Comparison of ENCODE assay signal across 8 cellular contexts in the genomic region with DNA sequence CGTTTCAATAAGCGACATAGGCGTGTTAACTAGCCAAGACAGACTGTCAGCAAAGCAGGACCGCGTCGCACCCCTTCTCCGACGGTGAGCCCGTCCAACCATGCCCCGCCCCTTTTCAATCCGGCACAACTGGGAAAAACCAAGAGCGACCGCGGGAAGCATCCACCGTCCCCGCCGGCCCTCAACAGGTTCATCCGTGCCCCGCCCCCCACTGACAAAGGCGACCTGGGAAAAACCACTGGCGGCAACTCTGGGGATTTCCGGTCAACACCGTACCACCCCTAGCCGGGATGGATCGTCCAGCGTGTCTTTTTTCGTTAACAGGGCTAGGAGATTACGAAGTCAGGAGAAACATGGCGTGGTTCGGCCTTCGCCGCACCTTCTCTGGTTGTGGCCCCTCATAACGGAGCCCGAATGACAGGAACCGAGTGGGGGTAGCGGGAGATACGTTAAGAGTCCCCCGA. TPM values are rescaled to one million over a fixed set of nuclear protein-coding genes. Genes with fewer than 3 reads are reported as not detected.
DNase-seq lines count a peak whose midpoint lies in the region; ATAC-seq lines count a peak whose summit lies in the region.

No MANE protein-coding gene starts in this region.

- H3K36me3 Mint-ChIP-seq in activated CD4-positive, alpha-beta memory T cell treated with anti-CD3 and anti-CD28 coated beads, Interleukin-2, amount 10 ng/mL, durations not matched to agents 7 days and 5 days (ENCODE audit: low read depth) = peaks cover 23% of the 10 kb centered on the region
- peaks cover 15% of the 10 kb centered on the region for H3K36me3 Mint-ChIP-seq in stimulated activated naive CD8-positive, alpha-beta T cell treated with anti-CD3 and anti-CD28 coated beads, Interleukin-15, Interleukin-2, amounts not matched to agents 100 ng/mL and 50 ng/mL, for 24 hours (ENCODE audit: low read depth)

- no peaks in the 10 kb centered on the region for H3K9me3 ChIP-seq in endocrine pancreas (ENCODE audit: control insufficient read depth, low read length)

- H3K9me3 Mint-ChIP-seq in activated CD4-positive, alpha-beta memory T cell treated with anti-CD3 and anti-CD28 coated beads, Interleukin-2, amount 10 ng/mL, durations not matched to agents 7 days and 5 days = no peaks in the 10 kb centered on the region
- H3K9me3 Mint-ChIP-seq in stimulated activated naive CD8-positive, alpha-beta T cell treated with anti-CD3 and anti-CD28 coated beads, Interleukin-15, Interleukin-2, amounts not matched to agents 100 ng/mL and 50 ng/mL, for 24 hours = no peaks in the 10 kb centered on the region

- H3K27me3 Mint-ChIP-seq in activated CD4-positive, alpha-beta memory T cell treated with anti-CD3 and anti-CD28 coated beads, Interleukin-2, amount 10 ng/mL, durations not matched to agents 7 days and 5 days = no peaks in the 10 kb centered on the region
- H3K27me3 Mint-ChIP-seq in stimulated activated naive CD8-positive, alpha-beta T cell treated with anti-CD3 and anti-CD28 coated beads, Interleukin-15, Interleukin-2, amounts not matched to agents 100 ng/mL and 50 ng/mL, for 24 hours = no peaks in the 10 kb centered on the region

- CTCF ChIA-PET in activated CD4-positive, alpha-beta memory T cell treated with anti-CD3 and anti-CD28 coated beads, Interleukin-2, amount 10 ng/mL, durations not matched to agents 7 days and 5 days (lab: Charles Lee) = interaction anchor here (0.9 to 2.9 kb wide), 6 partner anchors 15 to 266 kb away, joined by 3 to 9 read pairs (median 6); partner anchors contain the start of gene SLC35A2

- H3K4me3 ChIP-seq in endocrine pancreas (ENCODE audit: control insufficient read depth, insufficient read depth, low read length) = peak overlapping the region; percentile 59

- peak overlapping the region; percentile 98 for H3K9ac ChIP-seq in endocrine pancreas (ENCODE audit: control insufficient read depth, insufficient read depth, low read length)

- H3K4me1 ChIP-seq in endocrine pancreas (ENCODE audit: control insufficient read depth, insufficient read depth, low read length) = no peaks in the 10 kb centered on the region

- H3K27ac Mint-ChIP-seq in activated CD4-positive, alpha-beta memory T cell treated with anti-CD3 and anti-CD28 coated beads, Interleukin-2, amount 10 ng/mL, durations not matched to agents 7 days and 5 days = peak overlapping the region; percentile 98
- peak overlapping the region; percentile 96 for H3K27ac Mint-ChIP-seq in stimulated activated naive CD8-positive, alpha-beta T cell treated with anti-CD3 and anti-CD28 coated beads, Interleukin-15, Interleukin-2, amounts not matched to agents 100 ng/mL and 50 ng/mL, for 24 hours

- peak; percentile 69 for DNase-seq in A172 (ENCODE audit: low spot score)
- peak; percentile 78 for DNase-seq in NCI-H526 treated with DMSO at 0.1 percent for 48 hours (lab: John Stamatoyannopoulos, UW)
- peak; percentile 63 for DNase-seq in activated CD4-positive, alpha-beta memory T cell treated with anti-CD3 and anti-CD28 coated beads, Interleukin-2, amount 10 ng/mL, durations not matched to agents 7 days and 5 days
- DNase-seq in lung microvascular endothelial cell (ENCODE audit: low read depth in 2 of 2) = peak; percentile 84 to 91

- POLR2A ChIA-PET in activated CD4-positive, alpha-beta memory T cell treated with anti-CD3 and anti-CD28 coated beads, Interleukin-2, amount 10 ng/mL, durations not matched to agents 7 days and 5 days (lab: Charles Lee) = interaction anchor here (0.9 to 5.2 kb wide), 22 partner anchors 9 to 325 kb away, joined by 3 to 51 read pairs (median 6); partner anchors contain the start of genes GRIPAP1, HDAC6, OTUD5 and PIM2

- peaks cover 2% of the 10 kb centered on the region for H3K36me3 ChIP-seq in endocrine pancreas (ENCODE audit: control insufficient read depth, insufficient read depth, low read length)

- H3K4me1 Mint-ChIP-seq in activated CD4-positive, alpha-beta memory T cell treated with anti-CD3 and anti-CD28 coated beads, Interleukin-2, amount 10 ng/mL, durations not matched to agents 7 days and 5 days = peaks cover 36% of the 10 kb centered on the region
- peaks cover 25% of the 10 kb centered on the region for H3K4me1 Mint-ChIP-seq in stimulated activated naive CD8-positive, alpha-beta T cell treated with anti-CD3 and anti-CD28 coated beads, Interleukin-15, Interleukin-2, amounts not matched to agents 100 ng/mL and 50 ng/mL, for 24 hours (ENCODE audit: low read depth)

- peak overlapping the region; percentile 83 for H3K4me3 Mint-ChIP-seq in activated CD4-positive, alpha-beta memory T cell treated with anti-CD3 and anti-CD28 coated beads, Interleukin-2, amount 10 ng/mL, durations not matched to agents 7 days and 5 days
- peak overlapping the region; percentile 96 for H3K4me3 Mint-ChIP-seq in stimulated activated naive CD8-positive, alpha-beta T cell treated with anti-CD3 and anti-CD28 coated beads, Interleukin-15, Interleukin-2, amounts not matched to agents 100 ng/mL and 50 ng/mL, for 24 hours

- peak; percentile 22 for ATAC-seq in GM18511 (IDR thresholded peaks at IDR 0.05; ENCODE audit: unreplicated experiment)
- ATAC-seq in HG03520 (IDR thresholded peaks at IDR 0.05; ENCODE audit: unreplicated experiment) = peak; percentile 3

- H3K27me3 ChIP-seq in endocrine pancreas (ENCODE audit: control insufficient read depth, insufficient read depth, low read length) = no peaks in the 10 kb centered on the region

RNA-seq across cellular contexts. Expression of gene TIMM17B, which starts 0.4 kb away (rescaled TPM):
- total RNA-seq in A172 (2014; rRNA removed; shearing (Covaris generic)) = 67.2 and 73.1 TPM in 2 replicates
- 10 to 100 TPM; 55.2 to 60.6 TPM for total RNA-seq in activated CD4-positive, alpha-beta memory T cell treated with anti-CD3 and anti-CD28 coated beads, Interleukin-2, amount 10 ng/mL, durations not matched to agents 7 days and 5 days
- total RNA-seq in lung microvascular endothelial cell = 17.0 and 21.2 TPM in 2 replicates

RNA-seq across cellular contexts. Expression of gene PQBP1, which starts 0.5 kb away (rescaled TPM):
- total RNA-seq in A172 (2014; rRNA removed; shearing (Covaris generic)) = 57.4 and 59.2 TPM in 2 replicates
- 10 to 100 TPM; 78.5 to 79.6 TPM for total RNA-seq in activated CD4-positive, alpha-beta memory T cell treated with anti-CD3 and anti-CD28 coated beads, Interleukin-2, amount 10 ng/mL, durations not matched to agents 7 days and 5 days
- total RNA-seq in lung microvascular endothelial cell = 64.1 and 71.0 TPM in 2 replicates

RNA-seq across cellular contexts. Expression of gene SLC35A2, which starts 14.3 kb away (rescaled TPM):
- total RNA-seq in A172 (2014; rRNA removed; shearing (Covaris generic)) = 18.9 and 32.6 TPM in 2 replicates
- total RNA-seq in activated CD4-positive, alpha-beta memory T cell treated with anti-CD3 and anti-CD28 coated beads, Interleukin-2, amount 10 ng/mL, durations not matched to agents 7 days and 5 days = 10 to 100 TPM; 17.9 to 18.3 TPM
- 7.8 and 12.9 TPM in 2 replicates for total RNA-seq in lung microvascular endothelial cell

RNA-seq across cellular contexts. Expression of gene PIM2, which starts 21.6 kb away (rescaled TPM):
- total RNA-seq in A172 (2014; rRNA removed; shearing (Covaris generic)) = 0.59 and 0.74 TPM in 2 replicates
- 100 to 1,000 TPM; 354 to 359 TPM for total RNA-seq in activated CD4-positive, alpha-beta memory T cell treated with anti-CD3 and anti-CD28 coated beads, Interleukin-2, amount 10 ng/mL, durations not matched to agents 7 days and 5 days
- 2.4 and 4.2 TPM in 2 replicates for total RNA-seq in lung microvascular endothelial cell

Comparison
In these comparisons a context has a peak if more than half of its experiments do, and no peak if none do; other contexts are left out.
1. Peak in every context shown above with its lines: DNase-seq, ATAC-seq and H3K4me3 ChIP-seq.